In genomic region chr5:177302354-177303110, GRCh38 we compare ENCODE assay signal across 1 cellular context.
TF ChIP-seq lines count a peak whose summit lies in the region.

No MANE protein-coding gene starts in this region.

TF ChIP-seq in GM23338, 12 proteins besides CTCF, POLR2A, EP300 and RAD21 (continued from another document):
- TF ChIP-seq CREB1 (CRISPR knock-in tag; IDR thresholded peaks at IDR 0.05; ENCODE audit: low read depth) = no peak
- TF ChIP-seq ETS1 (IDR thresholded peaks at IDR 0.05) = no peak
- TF ChIP-seq EZH2 (IDR thresholded peaks at IDR 0.05; ENCODE audit: low read depth, unreplicated experiment) = no peak
- no peak for TF ChIP-seq STAT1 (IDR thresholded peaks at IDR 0.05; ENCODE audit: unreplicated experiment)
- no peak for TF ChIP-seq JUNB (IDR thresholded peaks at IDR 0.05; ENCODE audit: unreplicated experiment)
